ENCODE assay signal across 14 cellular contexts in the genomic region with DNA sequence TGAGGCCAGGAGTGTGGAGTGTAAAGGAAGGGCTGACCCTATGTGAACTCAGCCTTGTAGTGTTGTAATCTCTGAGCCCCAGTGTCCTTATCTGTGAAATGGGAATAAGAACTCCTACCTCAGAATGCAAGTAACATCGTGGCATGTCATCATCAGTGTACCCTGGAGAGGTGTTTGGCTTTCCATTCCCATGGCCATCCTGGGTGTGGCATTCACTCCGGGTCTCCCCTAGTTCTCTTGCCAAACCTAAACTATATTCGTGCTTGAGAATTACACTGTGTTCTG. TPM values are rescaled to one million over a fixed set of nuclear protein-coding genes. Genes with fewer than 3 reads are reported as not detected.
DNase-seq lines count a peak whose midpoint lies in the region; ATAC-seq, FAIRE-seq and TF ChIP-seq lines count a peak whose summit lies in the region.
"Had no signal": no experiment of that assay in that cellular context is flagged by ENCODE, and none has a peak within 500 bp of the region (broad histone marks: within the 10 kb centered on the region; RNA-seq: fewer than 3 reads in every experiment).

No MANE protein-coding gene starts in this region.

- H3K27me3 ChIP-seq in lower lobe of right lung (ENCODE audit: low read depth) (peaks cover 8% of the 10 kb centered on the region), MG63 (peaks cover 19% of the 10 kb centered on the region)

- no peaks in the 10 kb centered on the region for H3K9me3 Mint-ChIP-seq in WTC11
- H3K9me3 Mint-ChIP-seq in stimulated activated naive CD8-positive, alpha-beta T cell treated with anti-CD3 and anti-CD28 coated beads, Interleukin-15, amount 100 ng/mL, for 72 hours: no peaks in the 10 kb centered on the region
- H3K9me3 Mint-ChIP-seq: activated B cell treated with CpG ODN at 0.5 μM for 24 hours; activated T-cell treated with anti-CD3 and anti-CD28 coated beads, Interleukin-2, amount 50 U/mL, for 24 hours; CD4-positive, alpha-beta memory T cell had no signal

- no peak for TF ChIP-seq CTCF in WTC11 (IDR thresholded peaks at IDR 0.05)
- no peak for TF ChIP-seq CTCF in lower lobe of right lung (IDR thresholded peaks at IDR 0.05)

- no peaks in the 10 kb centered on the region for H3K36me3 Mint-ChIP-seq in WTC11
- H3K36me3 Mint-ChIP-seq: CD4-positive, alpha-beta memory T cell had no signal

- TF ChIP-seq POLR2A in GM12892 (IDR thresholded peaks at IDR 0.05; ENCODE audit: low read depth, low read length): no peak

- peaks cover 29% of the 10 kb centered on the region for H3K27me3 Mint-ChIP-seq in WTC11 (ENCODE audit: low read depth)
- peaks cover 69% of the 10 kb centered on the region for H3K27me3 Mint-ChIP-seq in stimulated activated naive CD8-positive, alpha-beta T cell treated with anti-CD3 and anti-CD28 coated beads, Interleukin-15, amount 100 ng/mL, for 72 hours

- H3K9me3 ChIP-seq in lower lobe of right lung (no peaks in the 10 kb centered on the region), MG63 (no peaks in the 10 kb centered on the region)
- H3K9me3 ChIP-seq: spleen had no signal

- peak overlapping the region; percentile 89 for H3K4me3 Mint-ChIP-seq in WTC11
- peak overlapping the region; percentile 80 to 86 for H3K4me3 Mint-ChIP-seq in stimulated activated naive CD8-positive, alpha-beta T cell treated with anti-CD3 and anti-CD28 coated beads, Interleukin-15, amount 100 ng/mL, for 72 hours

- intact Hi-C loops in lower lobe of right lung (cut with DNase I): no loop called here

- ATAC-seq in WTC11: no peak
- ATAC-seq in lower lobe of right lung: no peak
- no peak for ATAC-seq in stimulated activated naive CD8-positive, alpha-beta T cell treated with anti-CD3 and anti-CD28 coated beads, Interleukin-15, amount 100 ng/mL, for 72 hours
- no peak for ATAC-seq in HG03108 (IDR thresholded peaks at IDR 0.05; ENCODE audit: unreplicated experiment)

- H3K4me3 ChIP-seq in lower lobe of right lung (peak overlapping the region; percentile 73), MG63 (no peak overlapping the region)

- no peak overlapping the region for H3K27ac Mint-ChIP-seq in WTC11
- H3K27ac Mint-ChIP-seq in stimulated activated naive CD8-positive, alpha-beta T cell treated with anti-CD3 and anti-CD28 coated beads, Interleukin-15, amount 100 ng/mL, for 72 hours: no peak overlapping the region
- H3K27ac Mint-ChIP-seq: activated B cell treated with CpG ODN at 0.5 μM for 24 hours; activated T-cell treated with anti-CD3 and anti-CD28 coated beads, Interleukin-2, amount 50 U/mL, for 24 hours; CD4-positive, alpha-beta memory T cell had no signal

- H3K4me1 ChIP-seq in lower lobe of right lung: peaks cover 34% of the 10 kb centered on the region

- DNase-seq in GM12892 (ENCODE audit: insufficient read length): no peak
- no peak for DNase-seq in WTC11 (ENCODE audit: low spot score)
- no peak for DNase-seq in lower lobe of right lung
- no peak for DNase-seq in stimulated activated naive CD8-positive, alpha-beta T cell treated with anti-CD3 and anti-CD28 coated beads, Interleukin-15, amount 100 ng/mL, for 72 hours
- DNase-seq in MG63: no peak
- DNase-seq in activated effector memory CD4-positive, alpha-beta T cell treated with anti-CD3 and anti-CD28 coated beads, Interleukin-2, amount 50 U/mL, for 16 hours: no peak
- DNase-seq: activated B cell treated with CpG ODN at 0.5 μM for 24 hours; activated T-cell treated with anti-CD3 and anti-CD28 coated beads, Interleukin-2, amount 50 U/mL, for 24 hours; CD4-positive, alpha-beta memory T cell; NCI-H1048; SHP77; spleen had no signal

- FAIRE-seq in GM12892 (lab: Jason Lieb, UNC): peak; percentile 40

- H3K27ac ChIP-seq in lower lobe of right lung: no peak overlapping the region

- H3K4me1 Mint-ChIP-seq in WTC11: peaks cover 21% of the 10 kb centered on the region
- peaks cover 28% of the 10 kb centered on the region for H3K4me1 Mint-ChIP-seq in stimulated activated naive CD8-positive, alpha-beta T cell treated with anti-CD3 and anti-CD28 coated beads, Interleukin-15, amount 100 ng/mL, for 72 hours

- H3K36me3 ChIP-seq in lower lobe of right lung (no peaks in the 10 kb centered on the region), MG63 (no peaks in the 10 kb centered on the region)
- H3K36me3 ChIP-seq: spleen had no signal

- POLR2A ChIA-PET in WTC11 (lab: Charles Lee): no interaction called here

- CTCF ChIA-PET in WTC11 (lab: Charles Lee): interaction anchor here (1.0 kb wide), 1 partner anchor 169 kb away, joined by 3 read pairs; no protein-coding TSS in a partner anchor

TF ChIP-seq in WTC11, 78 proteins besides CTCF, POLR2A, EP300 and RAD21:
- no peak for TF ChIP-seq NFATC4 (CRISPR knock-in tag; IDR thresholded peaks at IDR 0.05)
- TF ChIP-seq ZNF671 (CRISPR knock-in tag; IDR thresholded peaks at IDR 0.05): no peak
- TF ChIP-seq FOXJ3 (CRISPR knock-in tag; IDR thresholded peaks at IDR 0.05; ENCODE audit: borderline replicate concordance): no peak

RNA-seq across cellular contexts. Expression of gene NXPH3, which starts 1.9 kb away (rescaled TPM):
- polyA plus RNA-seq in GM12892 (2012; ENCODE audit: missing spikeins): 0.98 TPM
- total RNA-seq in WTC11 (2021) (2.3 to 3.4 TPM (median 2.4 TPM) in 3 replicates), lower lobe of right lung (4.5 TPM)
- total RNA-seq in MG63 (2014; rRNA removed; shearing (Covaris generic); ENCODE audit: low replicate concordance): 0.36 TPM in 1 of 2 replicates, not detected in the other
- total RNA-seq: activated B cell treated with CpG ODN at 0.5 μM for 24 hours; CD4-positive, alpha-beta memory T cell; NCI-H460 had no signal
- polyA plus RNA-seq: CD4-positive, alpha-beta memory T cell had no signal
